In genomic region chr20:62010551-62011402, GRCh38 we compare ENCODE assay signal across 8 cellular contexts. TPM values are rescaled to one million over a fixed set of nuclear protein-coding genes. Genes with fewer than 3 reads are reported as not detected.
DNase-seq lines count a peak whose midpoint lies in the region; ATAC-seq, FAIRE-seq and TF ChIP-seq lines count a peak whose summit lies in the region.

No MANE protein-coding gene starts in this region.

- H3K4me1 ChIP-seq in HEK293 (ENCODE audit: control insufficient read depth, insufficient read depth, low read length) (no peaks in the 10 kb centered on the region), ovary (ENCODE audit: insufficient read depth) (peaks cover 2% of the 10 kb centered on the region)

- peaks cover 0 to 2% (median 0%) of the 10 kb centered on the region in 3 donors for H3K27me3 Mint-ChIP-seq in CD14-positive monocyte (ENCODE audit: low read depth in 3 of 3)

- POLR2A ChIA-PET in HEK293 (lab: Yijun Ruan, JAX) (interaction anchor here (0.6 to 1.5 kb wide), 6 partner anchors 52 to 132 kb away, joined by 3 to 8 read pairs (median 4); partner anchors contain the start of genes PSMA7, SS18L1 and TAF4), RWPE1 (lab: Yijun Ruan, JAX; ENCODE audit: low non-redundant PET) (interaction anchor here (1.8 kb wide), 1 partner anchor 55 kb away, joined by 7 read pairs; the partner anchor contains the start of gene TAF4)

- peaks cover 6% of the 10 kb centered on the region for H3K4me1 Mint-ChIP-seq in CD14-positive monocyte

- H3K9me3 ChIP-seq in HEK293 (ENCODE audit: control insufficient read depth, insufficient read depth, low read depth, low read length) (no peaks in the 10 kb centered on the region), ovary (no peaks in the 10 kb centered on the region)

- TF ChIP-seq EP300 in ovary (IDR thresholded peaks at IDR 0.05), result no peak

- ATAC-seq in GM21515 (IDR thresholded peaks at IDR 0.05; ENCODE audit: unreplicated experiment), result no peak

- intact Hi-C loops in CD14-positive monocyte (cut with micrococcal nuclease), result loop anchor here (2.0 to 5.0 kb wide), 2 partner anchors 146 to 147 kb away; no protein-coding TSS in a partner anchor
- intact Hi-C loops in ovary (cut with DNase I), result loop anchor here in 3 of 4 donors (5.0 to 10.0 kb wide), 5 partner anchors 132 to 394 kb away; partner anchors contain the start of genes ADRM1 (in 1 of the 3), CABLES2 (in 1 of the 3), PSMA7 (in 1 of the 3) and RPS21 (in 1 of the 3)

- H3K27ac Mint-ChIP-seq in CD14-positive monocyte, result peak overlapping the region in 2 of 7 donors; percentile 1 to 44

- WGBS in ovary, 3 donors, result 24 to 27% (median 25%) methylated on average over 13 of the region's 13 CpGs

- H3K36me3 ChIP-seq in HEK293 (ENCODE audit: control insufficient read depth in 2 of 2, insufficient read depth in 1 of 2, low read length in 2 of 2) (peaks cover 0 to 76% of the 10 kb centered on the region in 2 experiments; a peak in 2 of 3 replicates), ovary (no peaks in the 10 kb centered on the region)

- H3K27ac ChIP-seq in HEK293 (ENCODE audit: extremely low read depth, low read depth, low read length) (no peak overlapping the region), RWPE1 (no peak overlapping the region; the same call in 1 of the 2 replicates), ovary (no peak overlapping the region)

- TF ChIP-seq CTCF in CD14-positive monocyte (IDR thresholded peaks at IDR 0.05) (peak; percentile 77), HEK293 (tag by site-specific recombination; IDR thresholded peaks at IDR 0.05) (peak; percentile 52), RWPE1 (conservative IDR thresholded peaks at IDR 0.05; ENCODE audit: low read depth) (peak; percentile 73), ovary (IDR thresholded peaks at IDR 0.05) (peak; percentile 32 to 68 (median 60))

- H3K27me3 ChIP-seq in ovary, result no peaks in the 10 kb centered on the region

- TF ChIP-seq POLR2A in ovary (IDR thresholded peaks at IDR 0.05), result no peak

- H3K9me3 Mint-ChIP-seq in CD14-positive monocyte, result peaks cover 0 to 1% (median 0%) of the 10 kb centered on the region in 7 donors

- peak; percentile 23 for FAIRE-seq in urothelium cell line (lab: Jason Lieb, UNC)

- CTCF ChIA-PET in HEK293 (lab: Yijun Ruan, JAX), result interaction anchor here (0.6 to 2.5 kb wide), 21 partner anchors 9 to 395 kb away, joined by 3 to 33 read pairs (median 4); no protein-coding TSS in a partner anchor
- CTCF ChIA-PET in RWPE1 (lab: Yijun Ruan, JAX), result interaction anchor here (0.5 to 1.9 kb wide), 29 partner anchors 9 to 1630 kb away, joined by 3 to 31 read pairs (median 4); partner anchors contain the start of gene LSM14B

- H3K4me3 Mint-ChIP-seq in CD14-positive monocyte, result no peak overlapping the region

- DNase-seq in CD14-positive monocyte (ENCODE audit: low spot score), result no peak
- peak; percentile 80 for DNase-seq in RWPE1 (ENCODE audit: low spot score)
- peak; percentile 83 for DNase-seq in activated effector memory CD4-positive, alpha-beta T cell treated with anti-CD3 and anti-CD28 coated beads, Interleukin-2, amount 50 U/mL, for 16 hours
- peak; percentile 26 for DNase-seq in foreskin melanocyte
- DNase-seq in ovary, result peak; percentile 54 to 72 (median 70)
- DNase-seq in urothelium cell line (ENCODE audit: low spot score), result peak; percentile 73

- H3K36me3 Mint-ChIP-seq in CD14-positive monocyte, result peaks cover 65 to 88% of the 10 kb centered on the region in 2 donors

- no peak overlapping the region for H3K4me3 ChIP-seq in HEK293 (ENCODE audit: low read depth, low read length)
- no peak overlapping the region for H3K4me3 ChIP-seq in ovary

TF ChIP-seq in HEK293, 187 proteins besides CTCF, POLR2A, EP300 and RAD21 (continues in another document):
- TF ChIP-seq ZNF157 (tag by site-specific recombination; IDR thresholded peaks at IDR 0.05) (no peak), ZNF48 (tag by site-specific recombination; IDR thresholded peaks at IDR 0.05) (no peak), ZFP3 (tag by site-specific recombination; IDR thresholded peaks at IDR 0.05; ENCODE audit: low read depth) (no peak), KLF10 (tag by site-specific recombination; IDR thresholded peaks at IDR 0.05) (no peak), ZNF837 (tag by site-specific recombination; IDR thresholded peaks at IDR 0.05) (no peak), ZNF292 (tag by site-specific recombination; IDR thresholded peaks at IDR 0.05; ENCODE audit: borderline replicate concordance, low read depth) (no peak), ZNF449 (tag by site-specific recombination; IDR thresholded peaks at IDR 0.05) (peak; percentile 79; the same call in 1 of the 2 replicates), ZNF19 (tag by site-specific recombination; IDR thresholded peaks at IDR 0.05; ENCODE audit: low read depth) (no peak), EGR2 (tag by site-specific recombination; IDR thresholded peaks at IDR 0.05; ENCODE audit: low read depth) (0 out of 2 replicates have a peak, but pooled peaks have one; percentile 16), ZNF654 (tag by site-specific recombination; IDR thresholded peaks at IDR 0.05; ENCODE audit: low read depth) (peak; percentile 80), IKZF3 (tag by site-specific recombination; IDR thresholded peaks at IDR 0.05) (no peak), ZNF843 (tag by site-specific recombination; IDR thresholded peaks at IDR 0.05) (no peak), ZNF639 (tag by site-specific recombination; IDR thresholded peaks at IDR 0.05) (no peak), TRIM28 (IDR thresholded peaks at IDR 0.05; ENCODE audit: borderline replicate concordance, low read length) (no peak), ZBTB20 (tag by site-specific recombination; IDR thresholded peaks at IDR 0.05) (no peak), GLIS1 (tag by site-specific recombination; IDR thresholded peaks at IDR 0.05) (0 out of 2 replicates have a peak, but pooled peaks have one; percentile 20), SCRT2 (tag by site-specific recombination; IDR thresholded peaks at IDR 0.05) (no peak), ZNF354C (tag by site-specific recombination; IDR thresholded peaks at IDR 0.05; ENCODE audit: borderline replicate concordance, low read depth) (no peak)
- TF ChIP-seq, protein P1, sequence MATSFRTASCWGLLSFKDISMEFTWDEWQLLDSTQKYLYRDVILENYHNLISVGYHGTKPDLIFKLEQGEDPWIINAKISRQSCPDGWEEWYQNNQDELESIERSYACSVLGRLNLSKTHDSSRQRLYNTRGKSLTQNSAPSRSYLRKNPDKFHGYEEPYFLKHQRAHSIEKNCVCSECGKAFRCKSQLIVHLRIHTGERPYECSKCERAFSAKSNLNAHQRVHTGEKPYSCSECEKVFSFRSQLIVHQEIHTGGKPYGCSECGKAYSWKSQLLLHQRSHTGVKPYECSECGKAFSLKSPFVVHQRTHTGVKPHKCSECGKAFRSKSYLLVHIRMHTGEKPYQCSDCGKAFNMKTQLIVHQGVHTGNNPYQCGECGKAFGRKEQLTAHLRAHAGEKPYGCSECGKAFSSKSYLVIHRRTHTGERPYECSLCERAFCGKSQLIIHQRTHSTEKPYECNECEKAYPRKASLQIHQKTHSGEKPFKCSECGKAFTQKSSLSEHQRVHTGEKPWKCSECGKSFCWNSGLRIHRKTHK (tag by site-specific recombination; IDR thresholded peaks at IDR 0.05), result no peak

RNA-seq across cellular contexts. Expression of gene TAF4, which starts 54.9 kb away (rescaled TPM):
- polyA plus RNA-seq in CD14-positive monocyte, result under 1 TPM; 0.48 to 0.99 TPM
- total RNA-seq in ovary, result 10 to 100 TPM; 15.6 to 34.7 (median 28.1) TPM
- 10 to 100 TPM in 1 of 2 donors, 1 to 10 TPM in 1; 9.3 to 14.2 TPM for polyA plus RNA-seq in ovary

Comparison
In these comparisons a context has a peak if more than half of its experiments do, and no peak if none do; other contexts are left out.
1. RNA of gene TAF4, which starts 54.9 kb away (polyA plus RNA-seq): 9.3 to 14.2 TPM in ovary; 0.48 to 0.99 TPM in CD14-positive monocyte; every median in the first group is over 4 times any median in the second.
2. Peak in every context shown above with its lines, with median percentiles within 50 percentile points of each other: CTCF ChIP-seq.